ENCODE assay signal across 9 cellular contexts in the genomic region with DNA sequence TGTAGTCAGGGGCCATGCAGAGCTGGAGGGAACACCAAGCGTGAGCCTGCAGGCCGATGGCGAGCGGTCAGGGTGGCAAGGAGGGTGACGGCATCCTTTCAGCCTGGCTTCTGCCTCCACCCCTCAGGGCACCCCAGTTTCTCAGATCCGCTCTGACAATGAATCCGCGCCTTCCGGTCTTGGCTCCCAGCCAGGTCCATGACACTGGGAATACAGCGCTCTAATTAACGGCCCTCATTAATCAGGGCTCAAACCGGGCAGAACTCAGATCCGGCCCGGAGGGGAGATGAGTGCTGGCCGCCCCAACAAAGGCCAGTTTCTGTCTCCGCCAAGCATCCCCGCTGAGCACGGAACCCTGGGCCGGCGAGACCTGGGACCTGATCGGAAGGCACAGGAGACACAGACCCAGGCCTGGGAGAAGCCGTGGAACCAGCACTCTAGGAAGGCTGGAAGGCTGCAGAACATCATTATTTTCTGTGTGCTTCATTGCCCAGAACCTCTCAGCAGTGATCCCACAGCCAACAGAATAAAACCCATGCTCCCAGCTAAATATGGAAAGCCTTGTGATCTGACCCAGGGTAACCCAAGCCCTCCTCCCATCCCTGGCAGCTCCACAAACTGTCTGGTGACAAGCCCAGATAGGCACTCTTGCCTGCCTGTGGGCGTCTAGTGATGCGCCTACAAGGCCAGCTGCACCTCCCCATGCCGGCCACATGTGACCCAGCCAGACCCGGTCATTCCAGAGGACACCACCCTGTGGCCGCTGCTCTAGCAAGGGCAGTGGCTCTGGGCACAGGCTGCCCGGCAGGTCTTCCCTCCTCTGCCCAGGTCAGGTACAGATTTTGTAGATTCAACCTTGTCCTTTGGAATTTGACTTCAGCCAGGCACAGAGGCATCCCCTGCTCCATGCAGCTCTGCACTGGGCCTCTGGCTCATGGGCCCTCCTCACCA.
A peak's percentile ranks its signal among the peaks of the same experiment; 100 is the strongest.
DNase-seq lines count a peak whose midpoint lies in the region; ATAC-seq and TF ChIP-seq lines count a peak whose summit lies in the region.
"Had no signal": no experiment of that assay in that cellular context is flagged by ENCODE, and none has a peak within 500 bp of the region (broad histone marks: within the 10 kb centered on the region; RNA-seq: fewer than 3 reads in every experiment).

No MANE protein-coding gene starts in this region.

- CTCF ChIA-PET in PC-3 (lab: Charles Lee): no interaction called here
- CTCF ChIA-PET in naive thymus-derived CD4-positive, alpha-beta T cell (lab: Charles Lee): no interaction called here

- no peaks in the 10 kb centered on the region for H3K27me3 ChIP-seq in PC-3 (ENCODE audit: low read length)
- H3K27me3 ChIP-seq in naive thymus-derived CD4-positive, alpha-beta T cell (ENCODE audit: control insufficient read depth in 2 of 2, insufficient read depth in 2 of 2, low read length in 2 of 2): no peaks in the 10 kb centered on the region

- no peaks in the 10 kb centered on the region for H3K9me2 ChIP-seq in PC-3 (replicated peaks; ENCODE audit: low read length)

- no peak overlapping the region for H3K4me2 ChIP-seq in PC-3 (ENCODE audit: low read length)

- intact Hi-C loops in left cardiac atrium (cut with DNase I): loop anchor here in 1 of 2 donors (5.0 kb wide), 1 partner anchor 217 kb away; no protein-coding TSS in a partner anchor
- intact Hi-C loops in PC-3 (cut with micrococcal nuclease): no loop called here
- intact Hi-C loops in naive thymus-derived CD4-positive, alpha-beta T cell (cut with micrococcal nuclease): no loop called here

- H3K36me3 ChIP-seq in PC-3 (ENCODE audit: low read depth, low read length): no peaks in the 10 kb centered on the region
- H3K36me3 ChIP-seq in naive thymus-derived CD4-positive, alpha-beta T cell (ENCODE audit: control insufficient read depth in 2 of 3, insufficient read depth in 3 of 3, low read length in 3 of 3): no peaks in the 10 kb centered on the region

- no peaks in the 10 kb centered on the region for H3K4me1 Mint-ChIP-seq in naive thymus-derived CD4-positive, alpha-beta T cell
- H3K4me1 Mint-ChIP-seq: activated CD8-positive, alpha-beta memory T cell treated with anti-CD3 and anti-CD28 coated beads, Interleukin-2, amount 10 ng/mL, durations not matched to agents 7 days and 5 days had no signal

- TF ChIP-seq CTCF in PC-3 (conservative IDR thresholded peaks at IDR 0.05; ENCODE audit: low read depth, low read length): no peak

- peaks cover 0 to 2% (median 0%) of the 10 kb centered on the region in 11 donors for H3K9me3 Mint-ChIP-seq in naive thymus-derived CD4-positive, alpha-beta T cell

- ATAC-seq in left cardiac atrium (peak; percentile 94 to 96), PC-3 (no peak)
- no peak for ATAC-seq in naive thymus-derived CD4-positive, alpha-beta T cell
- ATAC-seq: activated CD8-positive, alpha-beta memory T cell treated with anti-CD3 and anti-CD28 coated beads, Interleukin-2, amount 10 ng/mL, durations not matched to agents 7 days and 5 days had no signal

- no peak overlapping the region for H3K9ac ChIP-seq in PC-3 (ENCODE audit: low read length)

- H3K4me3 Mint-ChIP-seq in naive thymus-derived CD4-positive, alpha-beta T cell: no peak overlapping the region
- H3K4me3 Mint-ChIP-seq: activated CD8-positive, alpha-beta memory T cell treated with anti-CD3 and anti-CD28 coated beads, Interleukin-2, amount 10 ng/mL, durations not matched to agents 7 days and 5 days had no signal

- no peaks in the 10 kb centered on the region for H3K79me2 ChIP-seq in PC-3 (ENCODE audit: low read length)

- no TSS peak for BruUV-seq in PC-3 (replicated peaks; lab: Mats Ljungman, UMichigan)

- DNase-seq in DMS153 (lab: John Stamatoyannopoulos, UW) (peak; percentile 16), SHP77 treated with DMSO at 0.1 percent for 48 hours (lab: John Stamatoyannopoulos, UW) (peak; percentile 36), left cardiac atrium (peak; percentile 65), pons (ENCODE audit: low spot score) (peak; percentile 28), NCI-H1436 (lab: John Stamatoyannopoulos, UW) (no peak), PC-3 (no peak)
- no peak for DNase-seq in effector CD4-positive, alpha-beta T cell
- DNase-seq in naive thymus-derived CD4-positive, alpha-beta T cell: no peak
- DNase-seq: activated CD8-positive, alpha-beta memory T cell treated with anti-CD3 and anti-CD28 coated beads, Interleukin-2, amount 10 ng/mL, durations not matched to agents 7 days and 5 days had no signal

- H3K4me1 ChIP-seq in PC-3 (ENCODE audit: insufficient read depth, low read length): no peaks in the 10 kb centered on the region
- no peaks in the 10 kb centered on the region for H3K4me1 ChIP-seq in naive thymus-derived CD4-positive, alpha-beta T cell (ENCODE audit: control insufficient read depth in 2 of 2, insufficient read depth in 2 of 2, low read length in 2 of 2)

- H3K36me3 Mint-ChIP-seq in naive thymus-derived CD4-positive, alpha-beta T cell: no peaks in the 10 kb centered on the region
- H3K36me3 Mint-ChIP-seq: activated CD8-positive, alpha-beta memory T cell treated with anti-CD3 and anti-CD28 coated beads, Interleukin-2, amount 10 ng/mL, durations not matched to agents 7 days and 5 days had no signal

- H3K4me3 ChIP-seq in PC-3 (ENCODE audit: low read length): no peak overlapping the region
- H3K4me3 ChIP-seq in naive thymus-derived CD4-positive, alpha-beta T cell (ENCODE audit: low read length): no peak overlapping the region

- no peak overlapping the region for H3K27ac ChIP-seq in PC-3 (ENCODE audit: low read length)
- H3K27ac ChIP-seq in naive thymus-derived CD4-positive, alpha-beta T cell (ENCODE audit: low read depth, low read length): no peak overlapping the region

- H2AFZ ChIP-seq in PC-3 (ENCODE audit: low read length): no peak overlapping the region

- no peaks in the 10 kb centered on the region for H3K9me3 ChIP-seq in PC-3 (ENCODE audit: low read length)
- no peaks in the 10 kb centered on the region for H3K9me3 ChIP-seq in naive thymus-derived CD4-positive, alpha-beta T cell (ENCODE audit: control insufficient read depth in 2 of 3, low read length in 3 of 3)

- no peaks in the 10 kb centered on the region for H3F3A ChIP-seq in PC-3 (ENCODE audit: low read length, unreplicated experiment)

- no peak overlapping the region for H3K27ac Mint-ChIP-seq in naive thymus-derived CD4-positive, alpha-beta T cell
- H3K27ac Mint-ChIP-seq: activated CD8-positive, alpha-beta memory T cell treated with anti-CD3 and anti-CD28 coated beads, Interleukin-2, amount 10 ng/mL, durations not matched to agents 7 days and 5 days had no signal

- POLR2A ChIA-PET in PC-3 (lab: Charles Lee; ENCODE audit: unreplicated experiment): no interaction called here
- POLR2A ChIA-PET in naive thymus-derived CD4-positive, alpha-beta T cell (lab: Charles Lee): no interaction called here

- no peaks in the 10 kb centered on the region for H3K27me3 Mint-ChIP-seq in naive thymus-derived CD4-positive, alpha-beta T cell
- H3K27me3 Mint-ChIP-seq: activated CD8-positive, alpha-beta memory T cell treated with anti-CD3 and anti-CD28 coated beads, Interleukin-2, amount 10 ng/mL, durations not matched to agents 7 days and 5 days had no signal

- H4K20me1 ChIP-seq in PC-3 (ENCODE audit: low read length): no peaks in the 10 kb centered on the region

Comparison
In these comparisons a context has a peak if more than half of its experiments do, and no peak if none do; other contexts are left out.
1. DNase-seq: peak in DMS153 (single experiment), SHP77 treated with DMSO at 0.1 percent for 48 hours (single experiment), left cardiac atrium (single experiment) and pons (single experiment); none in effector CD4-positive, alpha-beta T cell (single experiment), NCI-H1436 (single experiment), PC-3 (single experiment) and naive thymus-derived CD4-positive, alpha-beta T cell (0 of 9).
2. ATAC-seq: peak in left cardiac atrium (2 of 2); none in PC-3 (single experiment) and naive thymus-derived CD4-positive, alpha-beta T cell (single experiment).